Comparison of ENCODE assay signal across 12 cellular contexts in the genomic region with DNA sequence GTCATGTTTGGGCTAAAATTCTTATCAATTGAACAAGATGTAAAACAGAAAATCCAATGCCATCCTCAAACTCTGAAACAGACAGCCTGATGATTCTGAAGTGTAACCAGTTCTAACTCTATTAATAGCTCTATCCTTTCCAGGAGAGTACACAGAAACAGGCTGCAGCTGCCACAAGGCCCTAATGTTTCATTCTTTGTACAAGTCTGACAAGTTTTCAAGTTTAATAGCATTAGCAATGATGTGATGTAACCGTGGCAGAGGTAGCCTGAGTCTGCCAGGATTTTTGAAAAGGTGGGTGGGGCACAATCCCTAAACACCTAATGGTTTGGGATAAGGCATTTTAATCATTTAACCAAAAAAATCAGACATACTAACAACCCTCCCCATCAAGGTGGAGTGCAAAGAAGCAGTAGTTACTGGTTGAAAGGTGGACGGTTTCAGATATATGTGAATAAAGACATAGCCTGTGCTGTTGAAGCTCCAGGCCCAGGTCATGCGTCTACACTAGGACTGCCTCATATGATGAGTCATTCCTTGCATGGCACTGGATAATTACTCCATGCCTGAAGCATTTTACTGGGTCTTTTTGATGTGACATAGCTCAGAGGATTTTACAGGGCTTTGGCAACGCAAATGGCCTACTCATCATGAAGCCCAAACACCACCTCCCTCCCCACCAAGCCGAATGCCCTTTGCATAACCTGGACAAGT.
DNase-seq lines count a peak whose midpoint lies in the region; ATAC-seq and TF ChIP-seq lines count a peak whose summit lies in the region.
"Had no signal": no experiment of that assay in that cellular context is flagged by ENCODE, and none has a peak within 500 bp of the region (broad histone marks: within the 10 kb centered on the region; RNA-seq: fewer than 3 reads in every experiment).

No MANE protein-coding gene starts in this region.

- peaks cover 0 to 3% (median 0%) of the 10 kb centered on the region in 3 donors for H3K36me3 Mint-ChIP-seq in CD8-positive, alpha-beta memory T cell

- POLR2A ChIA-PET in CD8-positive, alpha-beta memory T cell (lab: Charles Lee) = no interaction called here

- WGBS in right cardiac atrium = 75% methylated on average over 5 of the region's 5 CpGs
- WGBS in hepatocyte (ENCODE audit: low lambda C conversion rate, missing lambda C conversion rate) = 60% methylated on average over 5 of the region's 5 CpGs

- no peak overlapping the region for H3K4me2 ChIP-seq in hepatocyte

- TF ChIP-seq CTCF in hepatocyte (IDR thresholded peaks at IDR 0.05; ENCODE audit: poor library complexity) = no peak

- H3K4me1 Mint-ChIP-seq in CD8-positive, alpha-beta memory T cell = peaks cover 7 to 13% (median 12%) of the 10 kb centered on the region in 3 donors

- H3K27me3 ChIP-seq in right cardiac atrium (ENCODE audit: control insufficient read depth, insufficient read depth) (no peaks in the 10 kb centered on the region), hepatocyte (no peaks in the 10 kb centered on the region)
- H3K27me3 ChIP-seq in CD8-positive, alpha-beta memory T cell (ENCODE audit: insufficient read depth, low read length, poor library complexity, severe bottlenecking) = no peaks in the 10 kb centered on the region
- H3K27me3 ChIP-seq: BLaER1 treated with 17β-estradiol and CSF1 and Interleukin-3, amounts not matched to agents 10 nM and 100 nM; neutrophil had no signal

- H3K9me3 Mint-ChIP-seq in CD8-positive, alpha-beta memory T cell = no peaks in the 10 kb centered on the region

- no peak overlapping the region for H3K4me3 ChIP-seq in right cardiac atrium (ENCODE audit: low read length)
- no peak overlapping the region for H3K4me3 ChIP-seq in hepatocyte
- no peak overlapping the region for H3K4me3 ChIP-seq in CD8-positive, alpha-beta memory T cell (ENCODE audit: low read length)
- H3K4me3 ChIP-seq: BLaER1 treated with 17β-estradiol and CSF1 and Interleukin-3, amounts not matched to agents 10 nM and 100 nM had no signal

- H3K27ac Mint-ChIP-seq in CD8-positive, alpha-beta memory T cell = no peak overlapping the region

- H2AFZ ChIP-seq in hepatocyte = no peak overlapping the region

- H4K20me1 ChIP-seq in hepatocyte (ENCODE audit: insufficient read depth, poor library complexity, severe bottlenecking) = no peaks in the 10 kb centered on the region

- ATAC-seq in right cardiac atrium = peak; percentile 47 to 56
- no peak for ATAC-seq in Right ventricle myocardium inferior

- no peaks in the 10 kb centered on the region for H3K27me3 Mint-ChIP-seq in CD8-positive, alpha-beta memory T cell

- CTCF ChIA-PET in CD8-positive, alpha-beta memory T cell (lab: Charles Lee) = no interaction called here

- H3K9me3 ChIP-seq in right cardiac atrium (ENCODE audit: control insufficient read depth, low read length) (no peaks in the 10 kb centered on the region), hepatocyte (ENCODE audit: low read depth) (no peaks in the 10 kb centered on the region)
- H3K9me3 ChIP-seq in CD8-positive, alpha-beta memory T cell (ENCODE audit: low read length) = no peaks in the 10 kb centered on the region
- H3K9me3 ChIP-seq: neutrophil had no signal

- intact Hi-C loops in right cardiac atrium (cut with DNase I) (no loop called here), Right ventricle myocardium inferior (cut with DNase I) (no loop called here)

- H3K27ac ChIP-seq in right cardiac atrium (ENCODE audit: low read length) = peak overlapping the region; percentile 66
- H3K27ac ChIP-seq in hepatocyte = peak overlapping the region; percentile 64
- no peak overlapping the region for H3K27ac ChIP-seq in CD8-positive, alpha-beta memory T cell (ENCODE audit: low read depth, low read length)
- H3K27ac ChIP-seq: BLaER1 treated with 17β-estradiol and CSF1 and Interleukin-3, amounts not matched to agents 10 nM and 100 nM; neutrophil had no signal

- no peak overlapping the region for H3K4me3 Mint-ChIP-seq in CD8-positive, alpha-beta memory T cell

- no peaks in the 10 kb centered on the region for H3K4me1 ChIP-seq in right cardiac atrium (ENCODE audit: control insufficient read depth, insufficient read depth, low read length)
- H3K4me1 ChIP-seq in hepatocyte (ENCODE audit: insufficient read depth) = no peaks in the 10 kb centered on the region
- H3K4me1 ChIP-seq in CD8-positive, alpha-beta memory T cell (ENCODE audit: insufficient read depth, low read length) = peaks cover 5% of the 10 kb centered on the region

- H3K9me2 ChIP-seq in hepatocyte (replicated peaks; ENCODE audit: insufficient read depth) = no peaks in the 10 kb centered on the region

- DNase-seq in right cardiac atrium = no peak
- no peak for DNase-seq in Right ventricle myocardium inferior (ENCODE audit: missing footprints)
- DNase-seq in SHP77 (lab: John Stamatoyannopoulos, UW) = peak; percentile 23 to 48
- DNase-seq in hepatocyte (ENCODE audit: low spot score) = peak; percentile 34
- no peak for DNase-seq in iPS-NIHi7 (ENCODE audit: extremely low spot score)
- DNase-seq in 8988T = no peak
- DNase-seq in CD8-positive, alpha-beta memory T cell = no peak
- no peak for DNase-seq in NOMO-1 treated with dmso at 0.1 percent for 144 hours (lab: John Stamatoyannopoulos, UW; ENCODE audit: unreplicated experiment)
- DNase-seq: dermis blood vessel endothelial cell, T-helper 1 cell had no signal

- H3K79me2 ChIP-seq in hepatocyte = no peaks in the 10 kb centered on the region

- no peaks in the 10 kb centered on the region for H3K36me3 ChIP-seq in hepatocyte (replicated peaks; ENCODE audit: insufficient read depth, low read depth)
- H3K36me3 ChIP-seq in CD8-positive, alpha-beta memory T cell (ENCODE audit: insufficient read depth, low read length) = no peaks in the 10 kb centered on the region
- H3K36me3 ChIP-seq: BLaER1 treated with 17β-estradiol and CSF1 and Interleukin-3, amounts not matched to agents 10 nM and 100 nM; neutrophil had no signal

Comparison
In these comparisons a context has a peak if more than half of its experiments do, and no peak if none do; other contexts are left out.
1. DNase-seq: peak in SHP77 (2 of 2) and hepatocyte (single experiment); none in right cardiac atrium (0 of 3), Right ventricle myocardium inferior (single experiment), iPS-NIHi7 (single experiment), 8988T (single experiment), CD8-positive, alpha-beta memory T cell (0 of 5) and NOMO-1 treated with dmso at 0.1 percent for 144 hours (single experiment).